2 cellular contexts compared by ENCODE assay signal in genomic region chr11:74256370-74257133, GRCh38.
A peak's percentile ranks its signal among the peaks of the same experiment; 100 is the strongest.
TF ChIP-seq lines count a peak whose summit lies in the region.

No MANE protein-coding gene starts in this region.

TF ChIP-seq in IMR-90, 13 proteins besides CTCF, POLR2A, EP300 and RAD21:
- TF ChIP-seq, protein P1, sequence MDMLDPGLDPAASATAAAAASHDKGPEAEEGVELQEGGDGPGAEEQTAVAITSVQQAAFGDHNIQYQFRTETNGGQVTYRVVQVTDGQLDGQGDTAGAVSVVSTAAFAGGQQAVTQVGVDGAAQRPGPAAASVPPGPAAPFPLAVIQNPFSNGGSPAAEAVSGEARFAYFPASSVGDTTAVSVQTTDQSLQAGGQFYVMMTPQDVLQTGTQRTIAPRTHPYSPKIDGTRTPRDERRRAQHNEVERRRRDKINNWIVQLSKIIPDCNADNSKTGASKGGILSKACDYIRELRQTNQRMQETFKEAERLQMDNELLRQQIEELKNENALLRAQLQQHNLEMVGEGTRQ (IDR thresholded peaks at IDR 0.05; ENCODE audit: low read depth, low read length), result no peak
- TF ChIP-seq NFE2L2 (IDR thresholded peaks at IDR 0.05; ENCODE audit: low read depth, low read length), result no peak
- no peak for TF ChIP-seq FOS (IDR thresholded peaks at IDR 0.05; ENCODE audit: low read depth, low read length)
- TF ChIP-seq MAFK (IDR thresholded peaks at IDR 0.05; ENCODE audit: low read depth, low read length), result peak; percentile 17; the same call in 1 of the 2 replicates

TF ChIP-seq in K562, 482 proteins besides CTCF, POLR2A, EP300 and RAD21:
- TF ChIP-seq MAFG (tag; conservative IDR thresholded peaks at IDR 0.05), result 0 out of 2 replicates have a peak, but pooled peaks have one; percentile 11
- no peak for TF ChIP-seq BCL6 (CRISPR knock-in tag; IDR thresholded peaks at IDR 0.05)
- TF ChIP-seq ZNF316 (IDR thresholded peaks at IDR 0.05), result peak; percentile 47; the same call in 1 of the 2 replicates
- no peak for TF ChIP-seq JUNB (CRISPR knock-in tag; conservative IDR thresholded peaks at IDR 0.05)
- TF ChIP-seq RBM17 (IDR thresholded peaks at IDR 0.05; ENCODE audit: borderline replicate concordance, low read depth, low read length), result no peak
- peak; percentile 9; the same call in 1 of the 2 replicates for TF ChIP-seq C11orf30 (IDR thresholded peaks at IDR 0.05; ENCODE audit: low read depth)
- TF ChIP-seq ZKSCAN1 (IDR thresholded peaks at IDR 0.05; ENCODE audit: low read depth, low read length), result peak; percentile 81
- no peak for TF ChIP-seq MAFF (IDR thresholded peaks at IDR 0.05; ENCODE audit: low read length)
